ENCODE assay signal across 8 cellular contexts in the genomic region with DNA sequence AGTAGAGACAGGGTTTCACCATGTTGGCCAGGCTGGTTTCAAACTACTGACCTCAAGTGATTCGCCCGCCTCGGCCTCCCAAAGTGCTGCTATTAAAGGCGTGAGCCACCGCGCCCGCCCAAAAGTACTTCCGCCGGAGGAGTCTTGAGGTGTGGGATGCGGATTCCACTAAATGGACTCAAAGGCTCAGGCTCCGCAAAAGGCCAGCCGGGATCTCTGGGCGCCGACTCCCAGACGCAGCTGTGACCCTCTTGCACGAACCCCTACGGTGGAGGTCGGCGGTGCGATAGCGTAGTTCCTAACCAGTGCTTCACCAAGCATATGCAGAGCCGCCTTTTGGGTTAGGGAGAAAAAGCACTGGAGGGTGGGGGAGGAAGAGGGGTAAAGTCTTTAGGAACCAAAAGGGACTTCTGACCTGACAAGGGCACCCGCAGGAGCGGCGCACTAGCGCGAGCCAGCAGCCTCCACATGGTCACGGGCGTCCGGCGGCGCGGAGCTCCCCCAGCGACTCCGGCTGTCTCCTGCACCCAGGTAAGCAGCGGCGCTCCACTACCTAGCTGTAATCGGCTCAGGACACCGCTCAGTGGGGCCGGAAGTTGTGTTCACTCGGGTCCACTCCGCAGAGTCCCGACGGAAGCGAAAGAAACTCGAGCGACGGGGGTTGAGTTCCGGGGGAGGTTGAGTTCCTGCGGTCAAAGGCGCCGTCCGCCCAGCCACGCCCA. TPM values are rescaled to one million over a fixed set of nuclear protein-coding genes. Genes with fewer than 3 reads are reported as not detected.
DNase-seq lines count a peak whose midpoint lies in the region; ATAC-seq, FAIRE-seq and TF ChIP-seq lines count a peak whose summit lies in the region.

A gene (minus strand): TSS at position 590 of the 722 bp plus-strand sequence. CDS start 120 bp downstream, at position 470.

- FAIRE-seq in HepG2 (lab: Jason Lieb, UNC), result no peak

- peaks cover 40% of the 10 kb centered on the region for H3K4me1 Mint-ChIP-seq in activated CD4-positive, alpha-beta T cell treated with anti-CD3 and anti-CD28 coated beads, Interleukin-2, amount 10 ng/mL, durations not matched to agents 7 days and 5 days
- peaks cover 32% of the 10 kb centered on the region for H3K4me1 Mint-ChIP-seq in dendritic cell treated with granulocyte-macrophage colony-stimulating factor and Interleukin-4, amounts not matched to agents 40 ng/mL and 50 ng/mL, for 4 days (ENCODE audit: low read depth)

- no peaks in the 10 kb centered on the region for H3K27me3 ChIP-seq in HepG2 (ENCODE audit: control insufficient read depth in 1 of 2, insufficient read depth in 2 of 2, low read length in 2 of 2)

- CTCF ChIA-PET in activated CD4-positive, alpha-beta T cell treated with anti-CD3 and anti-CD28 coated beads, Interleukin-2, amount 10 ng/mL, durations not matched to agents 7 days and 5 days (lab: Charles Lee), result interaction anchor here (0.9 to 1.3 kb wide), 3 partner anchors 9 to 56 kb away, joined by 3 read pairs; a partner anchor contains a TSS
- CTCF ChIA-PET in HepG2 (lab: Yijun Ruan, JAX; ENCODE audit: low intra/inter-chr PET ratio, low total read pairs), result interaction anchor here (1.4 kb wide), 1 partner anchor 56 kb away, joined by 7 read pairs; a partner anchor contains a TSS

- intact Hi-C loops in dendritic cell treated with granulocyte-macrophage colony-stimulating factor and Interleukin-4, amounts not matched to agents 40 ng/mL and 50 ng/mL, for 4 days (cut with micrococcal nuclease), result loop anchor here (2.0 kb wide), 1 partner anchor 56 kb away; a partner anchor contains a TSS
- intact Hi-C loops in HepG2 (cut with micrococcal nuclease; ENCODE audit: unreplicated experiment), result loop anchor here (2.0 kb wide), 1 partner anchor 56 kb away; a partner anchor contains a TSS

- peaks cover 4% of the 10 kb centered on the region for H3K79me2 ChIP-seq in HepG2 (ENCODE audit: insufficient read depth, low read length)

- peak; percentile 97 for ATAC-seq in GM19328 (IDR thresholded peaks at IDR 0.05; ENCODE audit: unreplicated experiment)
- ATAC-seq in HG03520 (IDR thresholded peaks at IDR 0.05; ENCODE audit: unreplicated experiment), result peak; percentile 97
- peak; percentile 100 for ATAC-seq in HepG2

- peak within 1 kb of the TSS; percentile 96 for H2AFZ ChIP-seq in HepG2 (ENCODE audit: low read length)

- no peaks in the 10 kb centered on the region for H3K27me3 Mint-ChIP-seq in activated CD4-positive, alpha-beta T cell treated with anti-CD3 and anti-CD28 coated beads, Interleukin-2, amount 10 ng/mL, durations not matched to agents 7 days and 5 days
- H3K27me3 Mint-ChIP-seq in dendritic cell treated with granulocyte-macrophage colony-stimulating factor and Interleukin-4, amounts not matched to agents 40 ng/mL and 50 ng/mL, for 4 days, result no peaks in the 10 kb centered on the region

- H3K4me3 ChIP-seq in HepG2 (replicated peaks in 1 of 3; ENCODE audit: insufficient read depth in 1 of 3, low read depth in 2 of 3, low read length in 3 of 3), result peak within 1 kb of the TSS; percentile 75 to 85 (median 76)

- H3K36me3 ChIP-seq in HepG2 (replicated peaks in 1 of 2; ENCODE audit: control insufficient read depth in 1 of 2, insufficient read depth in 2 of 2, low read length in 2 of 2), result peaks cover 4 to 21% of the 10 kb centered on the region in 2 experiments

- H3K4me1 ChIP-seq in HepG2 (ENCODE audit: insufficient read depth, low read length), result peaks cover 48% of the 10 kb centered on the region

- in situ Hi-C loops in HepG2 (cut with HindIII; ENCODE audit: extremely low pct_ligation_motif_present, low pct_unique_long_range_greater_than_20kb), result no loop called here

- H3K27ac ChIP-seq in C4-2B (peak within 1 kb of the TSS; percentile 77), HepG2 (ENCODE audit: extremely low read length, insufficient read depth, low read length) (peak within 1 kb of the TSS; percentile 81)

- DNase-seq in NCI-H526 treated with DMSO at 0.1 percent for 48 hours (lab: John Stamatoyannopoulos, UW) (peak; percentile 89), HepG2 (ENCODE audit: low spot score) (peak; percentile 87)
- DNase-seq in activated CD4-positive, alpha-beta T cell treated with anti-CD3 and anti-CD28 coated beads, Interleukin-2, amount 10 ng/mL, durations not matched to agents 7 days and 5 days, result peak; percentile 93
- DNase-seq in stimulated activated CD4-positive, alpha-beta T cell treated with anti-CD3 and anti-CD28 coated beads, Interleukin-4, amount 100 ng/mL, for 1 hour, result peak; percentile 86

- no peak; the same call in 1 of the 2 replicates for TF ChIP-seq RAD21 in HepG2 (CRISPR knock-in tag; IDR thresholded peaks at IDR 0.05)

- peaks cover 34% of the 10 kb centered on the region for H3K36me3 Mint-ChIP-seq in activated CD4-positive, alpha-beta T cell treated with anti-CD3 and anti-CD28 coated beads, Interleukin-2, amount 10 ng/mL, durations not matched to agents 7 days and 5 days (ENCODE audit: low read depth)
- peaks cover 32% of the 10 kb centered on the region for H3K36me3 Mint-ChIP-seq in dendritic cell treated with granulocyte-macrophage colony-stimulating factor and Interleukin-4, amounts not matched to agents 40 ng/mL and 50 ng/mL, for 4 days (ENCODE audit: low read depth)

- peak; percentile 87 to 92 for TF ChIP-seq POLR2A in HepG2 (IDR thresholded peaks at IDR 0.05; ENCODE audit: insufficient read depth in 1 of 2, low read depth in 2 of 2, low read length in 2 of 2)

- TF ChIP-seq CTCF in C4-2B (conservative IDR thresholded peaks at IDR 0.05), result peak; percentile 47
- peak; percentile 61 for TF ChIP-seq CTCF in HepG2 (CRISPR knock-in tag; IDR thresholded peaks at IDR 0.05)

- no TSS peak for BruUV-seq in HepG2 (replicated peaks; lab: Mats Ljungman, UMichigan)

- peak within 1 kb of the TSS; percentile 96 for H3K27ac Mint-ChIP-seq in activated CD4-positive, alpha-beta T cell treated with anti-CD3 and anti-CD28 coated beads, Interleukin-2, amount 10 ng/mL, durations not matched to agents 7 days and 5 days
- H3K27ac Mint-ChIP-seq in dendritic cell treated with granulocyte-macrophage colony-stimulating factor and Interleukin-4, amounts not matched to agents 40 ng/mL and 50 ng/mL, for 4 days, result peak within 1 kb of the TSS; percentile 93

- H3K9ac ChIP-seq in HepG2 (ENCODE audit: insufficient read depth, low read depth, low read length), result peak within 1 kb of the TSS; percentile 88

- H4K20me1 ChIP-seq in HepG2 (ENCODE audit: insufficient read depth, low read length), result no peaks in the 10 kb centered on the region

- TF ChIP-seq EP300 in HepG2 (IDR thresholded peaks at IDR 0.05; ENCODE audit: low read depth in 2 of 2, low read length in 2 of 2) (peak in 1 of 2 experiments; percentile 27; a peak in 1 of 4 replicates), HepG2 (CRISPR knock-in tag; IDR thresholded peaks at IDR 0.05; ENCODE audit: borderline replicate concordance) (peak; percentile 28; the same call in 1 of the 2 replicates)

- H3K9me3 Mint-ChIP-seq in activated CD4-positive, alpha-beta T cell treated with anti-CD3 and anti-CD28 coated beads, Interleukin-2, amount 10 ng/mL, durations not matched to agents 7 days and 5 days, result peaks cover 8% of the 10 kb centered on the region
- no peaks in the 10 kb centered on the region for H3K9me3 Mint-ChIP-seq in dendritic cell treated with granulocyte-macrophage colony-stimulating factor and Interleukin-4, amounts not matched to agents 40 ng/mL and 50 ng/mL, for 4 days

- H3K4me3 Mint-ChIP-seq in activated CD4-positive, alpha-beta T cell treated with anti-CD3 and anti-CD28 coated beads, Interleukin-2, amount 10 ng/mL, durations not matched to agents 7 days and 5 days, result peak within 1 kb of the TSS; percentile 95
- H3K4me3 Mint-ChIP-seq in dendritic cell treated with granulocyte-macrophage colony-stimulating factor and Interleukin-4, amounts not matched to agents 40 ng/mL and 50 ng/mL, for 4 days, result peak within 1 kb of the TSS; percentile 84

- peak within 1 kb of the TSS; percentile 72 for H3K4me2 ChIP-seq in HepG2 (ENCODE audit: low read depth, low read length)

- 0% methylated on average over 15 of the region's 54 CpGs for WGBS in HepG2 (ENCODE audit: low lambda C conversion rate)

- no peaks in the 10 kb centered on the region for H3K9me3 ChIP-seq in HepG2 (ENCODE audit: low read length)

- POLR2A ChIA-PET in activated CD4-positive, alpha-beta T cell treated with anti-CD3 and anti-CD28 coated beads, Interleukin-2, amount 10 ng/mL, durations not matched to agents 7 days and 5 days (lab: Charles Lee), result interaction anchor here (0.6 kb wide), 1 partner anchor 14 kb away, joined by 5 read pairs; no protein-coding TSS in a partner anchor
- POLR2A ChIA-PET in HepG2 (lab: Yijun Ruan, JAX), result interaction anchor here (0.9 to 2.1 kb wide), 7 partner anchors 20 to 194 kb away, joined by 3 to 22 read pairs (median 3); a partner anchor contains a TSS

TF ChIP-seq in HepG2, 621 proteins besides CTCF, POLR2A, EP300 and RAD21 (continues in another document):
- TF ChIP-seq ZNF17 (CRISPR knock-in tag; IDR thresholded peaks at IDR 0.05) (no peak), ZNF839 (CRISPR knock-in tag; IDR thresholded peaks at IDR 0.05; ENCODE audit: borderline replicate concordance) (no peak), ZNF143 (CRISPR knock-in tag; IDR thresholded peaks at IDR 0.05) (no peak)

RNA-seq across cellular contexts. Expression of the gene that starts here (rescaled TPM):
- 10 to 100 TPM; 77.1 to 78.3 TPM for total RNA-seq in activated CD4-positive, alpha-beta T cell treated with anti-CD3 and anti-CD28 coated beads, Interleukin-2, amount 10 ng/mL, durations not matched to agents 7 days and 5 days
- total RNA-seq in HepG2 (2016; rRNA removed; fragmentation: Illumina TruSeq; extraction: Trizol), result 62.6 and 77.8 TPM in 2 replicates
- 11.5 and 12.8 TPM in 2 replicates for total RNA-seq in HepG2 (2016; cell fraction: cytosol; rRNA removed; fragmentation: Illumina TruSeq; extraction: Trizol; ENCODE audit: low read depth)
- total RNA-seq in HepG2 (2016; cell fraction: insoluble cytoplasmic fraction; rRNA removed; fragmentation: Illumina TruSeq; extraction: Trizol), result 61.8 and 70.6 TPM in 2 replicates
- total RNA-seq in HepG2 (2016; cell fraction: membrane; rRNA removed; fragmentation: Illumina TruSeq; extraction: Trizol), result 18.4 and 22.8 TPM in 2 replicates
- 22.3 and 22.5 TPM in 2 replicates for total RNA-seq in HepG2 (2016; cell fraction: nucleus; rRNA removed; fragmentation: Illumina TruSeq; extraction: Trizol)
- 40.3 and 45.3 TPM in 2 replicates for polyA plus RNA-seq in HepG2 (2011; rRNA removed)
- polyA plus RNA-seq in HepG2 (2011; cell fraction: cytosol; rRNA removed), result 43.5 and 47.2 TPM in 2 replicates
- 18.7 and 25.3 TPM in 2 replicates for polyA plus RNA-seq in HepG2 (2011; cell fraction: nucleus; rRNA removed)
- 34.1 and 37.3 TPM in 2 replicates for polyA plus RNA-seq in HepG2 (2012)
- 11.0 and 12.9 TPM in 2 replicates for polyA plus RNA-seq in HepG2 (2016; cell fraction: cytosol; fragmentation: Illumina TruSeq; extraction: Trizol; ENCODE audit: low read depth)
- polyA plus RNA-seq in HepG2 (2016; cell fraction: insoluble cytoplasmic fraction; fragmentation: Illumina TruSeq; extraction: Trizol; ENCODE audit: low read depth), result 87.0 and 90.8 TPM in 2 replicates
- 17.3 and 18.6 TPM in 2 replicates for polyA plus RNA-seq in HepG2 (2016; cell fraction: membrane; fragmentation: Illumina TruSeq; extraction: Trizol; ENCODE audit: low read depth)
- polyA plus RNA-seq in HepG2 (2016; cell fraction: nucleus; fragmentation: Illumina TruSeq; extraction: Trizol; ENCODE audit: insufficient read depth, low read depth), result 42.7 and 48.9 TPM in 2 replicates
- 14.8 and 31.8 TPM in 2 replicates for polyA minus RNA-seq in HepG2 (2011; rRNA and poly(A)+ RNA removed; ENCODE audit: low replicate concordance)
- polyA minus RNA-seq in HepG2 (2011; cell fraction: cytosol; rRNA and poly(A)+ RNA removed), result 9.6 and 12.4 TPM in 2 replicates
- polyA minus RNA-seq in HepG2 (2011; cell fraction: nucleus; rRNA and poly(A)+ RNA removed), result 14.7 and 14.8 TPM in 2 replicates

Comparison
In these comparisons a context has a peak if more than half of its experiments do, and no peak if none do; other contexts are left out.
1. Peak in every context shown above with its lines: DNase-seq, ATAC-seq, H3K4me3 ChIP-seq and H3K27ac ChIP-seq.